Comparison of ENCODE assay signal across 16 cellular contexts in genomic region chr17:6492892-6493674, GRCh38. TPM values are rescaled to one million over a fixed set of nuclear protein-coding genes. Genes with fewer than 3 reads are reported as not detected.
DNase-seq lines count a peak whose midpoint lies in the region; ATAC-seq and TF ChIP-seq lines count a peak whose summit lies in the region.
"Had no signal": no experiment of that assay in that cellular context is flagged by ENCODE, and none has a peak within 500 bp of the region (broad histone marks: within the 10 kb centered on the region; RNA-seq: fewer than 3 reads in every experiment).

No MANE protein-coding gene starts in this region.

- peak; percentile 20 for DNase-seq in activated naive CD8-positive, alpha-beta T cell treated with anti-CD3 and anti-CD28 coated beads, Interleukin-2, amount 10 ng/mL, durations not matched to agents 7 days and 5 days
- DNase-seq in activated naive CD8-positive, alpha-beta T cell treated with anti-CD3 and anti-CD28 coated beads for 36 hours: no peak
- DNase-seq in WTC11 (ENCODE audit: low spot score): no peak
- DNase-seq in left lobe of liver (ENCODE audit: low spot score): no peak
- no peak for DNase-seq in GDM1 (lab: John Stamatoyannopoulos, UW)
- no peak for DNase-seq in left ventricle myocardium superior
- DNase-seq in HuH-7.5 (ENCODE audit: low spot score): no peak
- DNase-seq: cortex of kidney, NCI-H2029, NCI-H526 treated with DMSO at 0.1 percent for 48 hours, retina had no signal

- no peaks in the 10 kb centered on the region for H3K9me3 Mint-ChIP-seq in activated naive CD8-positive, alpha-beta T cell treated with anti-CD3 and anti-CD28 coated beads, Interleukin-2, amount 10 ng/mL, durations not matched to agents 7 days and 5 days
- H3K9me3 Mint-ChIP-seq in activated naive CD8-positive, alpha-beta T cell treated with anti-CD3 and anti-CD28 coated beads for 36 hours: no peaks in the 10 kb centered on the region
- H3K9me3 Mint-ChIP-seq in WTC11: peaks cover 3% of the 10 kb centered on the region

- intact Hi-C loops in left ventricle myocardium superior (cut with micrococcal nuclease): no loop called here

- CTCF ChIA-PET in WTC11 (lab: Charles Lee): interaction anchor here (1.0 kb wide), 1 partner anchor 20 kb away, joined by 4 read pairs; no protein-coding TSS in a partner anchor

- H3K27me3 Mint-ChIP-seq in activated naive CD8-positive, alpha-beta T cell treated with anti-CD3 and anti-CD28 coated beads, Interleukin-2, amount 10 ng/mL, durations not matched to agents 7 days and 5 days: peaks cover 16% of the 10 kb centered on the region
- peaks cover 4% of the 10 kb centered on the region for H3K27me3 Mint-ChIP-seq in activated naive CD8-positive, alpha-beta T cell treated with anti-CD3 and anti-CD28 coated beads for 36 hours
- peaks cover 6% of the 10 kb centered on the region for H3K27me3 Mint-ChIP-seq in WTC11 (ENCODE audit: low read depth)

- H3K4me3 Mint-ChIP-seq in activated naive CD8-positive, alpha-beta T cell treated with anti-CD3 and anti-CD28 coated beads, Interleukin-2, amount 10 ng/mL, durations not matched to agents 7 days and 5 days: no peak overlapping the region
- H3K4me3 Mint-ChIP-seq in activated naive CD8-positive, alpha-beta T cell treated with anti-CD3 and anti-CD28 coated beads for 36 hours: no peak overlapping the region
- H3K4me3 Mint-ChIP-seq in WTC11: no peak overlapping the region

- no peak overlapping the region for H3K27ac Mint-ChIP-seq in activated naive CD8-positive, alpha-beta T cell treated with anti-CD3 and anti-CD28 coated beads, Interleukin-2, amount 10 ng/mL, durations not matched to agents 7 days and 5 days
- no peak overlapping the region for H3K27ac Mint-ChIP-seq in activated naive CD8-positive, alpha-beta T cell treated with anti-CD3 and anti-CD28 coated beads for 36 hours
- H3K27ac Mint-ChIP-seq in WTC11: peak overlapping the region; percentile 66

- no peak for TF ChIP-seq CTCF in WTC11 (IDR thresholded peaks at IDR 0.05)

- no peaks in the 10 kb centered on the region for H3K36me3 Mint-ChIP-seq in activated naive CD8-positive, alpha-beta T cell treated with anti-CD3 and anti-CD28 coated beads, Interleukin-2, amount 10 ng/mL, durations not matched to agents 7 days and 5 days
- no peaks in the 10 kb centered on the region for H3K36me3 Mint-ChIP-seq in activated naive CD8-positive, alpha-beta T cell treated with anti-CD3 and anti-CD28 coated beads for 36 hours
- H3K36me3 Mint-ChIP-seq in WTC11: no peaks in the 10 kb centered on the region

- POLR2A ChIA-PET in activated naive CD8-positive, alpha-beta T cell treated with anti-CD3 and anti-CD28 coated beads, Interleukin-2, amount 10 ng/mL, durations not matched to agents 7 days and 5 days (lab: Charles Lee): no interaction called here
- POLR2A ChIA-PET in WTC11 (lab: Charles Lee): interaction anchor here (1.0 kb wide), 1 partner anchor 31 kb away, joined by 3 read pairs; no protein-coding TSS in a partner anchor

- H3K4me1 Mint-ChIP-seq in activated naive CD8-positive, alpha-beta T cell treated with anti-CD3 and anti-CD28 coated beads, Interleukin-2, amount 10 ng/mL, durations not matched to agents 7 days and 5 days: peaks cover 15% of the 10 kb centered on the region
- peaks cover 15% of the 10 kb centered on the region for H3K4me1 Mint-ChIP-seq in activated naive CD8-positive, alpha-beta T cell treated with anti-CD3 and anti-CD28 coated beads for 36 hours
- H3K4me1 Mint-ChIP-seq in WTC11: peaks cover 59% of the 10 kb centered on the region

- no peak for ATAC-seq in activated naive CD8-positive, alpha-beta T cell treated with anti-CD3 and anti-CD28 coated beads, Interleukin-2, amount 10 ng/mL, durations not matched to agents 7 days and 5 days (ENCODE audit: low read depth)
- ATAC-seq in WTC11 (no peak), left lobe of liver (peak; percentile 48), HG02678 (IDR thresholded peaks at IDR 0.05; ENCODE audit: unreplicated experiment) (no peak), left ventricle myocardium superior (no peak)

TF ChIP-seq in WTC11, 78 proteins besides CTCF, POLR2A, EP300 and RAD21 (continues in another document):
- TF ChIP-seq ETV6 (CRISPR knock-in tag; IDR thresholded peaks at IDR 0.05): no peak
- 0 out of 2 replicates have a peak, but pooled peaks have one; percentile 31 for TF ChIP-seq MAX (CRISPR knock-in tag; IDR thresholded peaks at IDR 0.05)
- no peak for TF ChIP-seq ZNF219 (CRISPR knock-in tag; IDR thresholded peaks at IDR 0.05; ENCODE audit: borderline replicate concordance)
- TF ChIP-seq FOXJ3 (CRISPR knock-in tag; IDR thresholded peaks at IDR 0.05; ENCODE audit: borderline replicate concordance): no peak
- TF ChIP-seq SOX15 (CRISPR knock-in tag; IDR thresholded peaks at IDR 0.05): no peak
- no peak for TF ChIP-seq ZNF281 (CRISPR knock-in tag; IDR thresholded peaks at IDR 0.05)
- TF ChIP-seq ATF3 (CRISPR knock-in tag; conservative IDR thresholded peaks at IDR 0.05): no peak
- TF ChIP-seq SMAD3 (CRISPR knock-in tag; IDR thresholded peaks at IDR 0.05; ENCODE audit: borderline replicate concordance): no peak
- TF ChIP-seq CDX4 (CRISPR knock-in tag; IDR thresholded peaks at IDR 0.05; ENCODE audit: borderline replicate concordance): no peak
- TF ChIP-seq JAZF1 (CRISPR knock-in tag; IDR thresholded peaks at IDR 0.05): no peak
- TF ChIP-seq ESRRA (CRISPR knock-in tag; IDR thresholded peaks at IDR 0.05; ENCODE audit: borderline replicate concordance): peak; percentile 88; the same call in 1 of the 2 replicates
- TF ChIP-seq NR3C1 (CRISPR knock-in tag; conservative IDR thresholded peaks at IDR 0.05; ENCODE audit: low read depth): no peak
- TF ChIP-seq NR2C2 (CRISPR knock-in tag; IDR thresholded peaks at IDR 0.05): no peak
- TF ChIP-seq MXD4 (CRISPR knock-in tag; IDR thresholded peaks at IDR 0.05; ENCODE audit: borderline replicate concordance): no peak
- peak; percentile 98 for TF ChIP-seq USF2 (CRISPR knock-in tag; IDR thresholded peaks at IDR 0.05)
- TF ChIP-seq ZNF423 (CRISPR knock-in tag; IDR thresholded peaks at IDR 0.05): no peak
- TF ChIP-seq USF1 (CRISPR knock-in tag; IDR thresholded peaks at IDR 0.05): peak; percentile 99

RNA-seq across cellular contexts. Expression of gene PIMREG, which starts 48.8 kb away (rescaled TPM):
- total RNA-seq in activated naive CD8-positive, alpha-beta T cell treated with anti-CD3 and anti-CD28 coated beads, Interleukin-2, amount 10 ng/mL, durations not matched to agents 7 days and 5 days: 10 to 100 TPM; 20.6 to 21.1 TPM
- 1 to 10 TPM; 4.8 to 5.7 TPM for total RNA-seq in activated naive CD8-positive, alpha-beta T cell treated with anti-CD3 and anti-CD28 coated beads for 36 hours
- 92.2 to 102 TPM (median 99.3 TPM) in 3 replicates for total RNA-seq in WTC11 (2021)
- total RNA-seq in left lobe of liver: 0.23 TPM
- total RNA-seq in left ventricle myocardium superior: not detected
- total RNA-seq: ascending aorta had no signal

RNA-seq across cellular contexts. Expression of gene AIPL1, which starts 58.2 kb away (rescaled TPM):
- total RNA-seq in activated naive CD8-positive, alpha-beta T cell treated with anti-CD3 and anti-CD28 coated beads, Interleukin-2, amount 10 ng/mL, durations not matched to agents 7 days and 5 days: not detected
- not detected for total RNA-seq in activated naive CD8-positive, alpha-beta T cell treated with anti-CD3 and anti-CD28 coated beads for 36 hours
- total RNA-seq in WTC11 (2021) (0.32 to 0.71 TPM (median 0.46 TPM) in 3 replicates), left lobe of liver (not detected), left ventricle myocardium superior (not detected)
- total RNA-seq: ascending aorta, epithelial cell of proximal tubule, G401, glomerular endothelial cell had no signal
